In genomic region chr19:43474986-43475705, GRCh38 we compare ENCODE assay signal across 8 cellular contexts. TPM values are rescaled to one million over a fixed set of nuclear protein-coding genes. Genes with fewer than 3 reads are reported as not detected.
DNase-seq lines count a peak whose midpoint lies in the region; ATAC-seq and TF ChIP-seq lines count a peak whose summit lies in the region.

No MANE protein-coding gene starts in this region.

- H3K4me1 Mint-ChIP-seq in activated naive CD8-positive, alpha-beta T cell (ENCODE audit: low read depth) = peaks cover 39% of the 10 kb centered on the region

- H4K5ac ChIP-seq in IMR-90 (ENCODE audit: low read depth, low read length) = peak overlapping the region; percentile 81

- peak overlapping the region; percentile 97 for H3K27ac Mint-ChIP-seq in activated naive CD8-positive, alpha-beta T cell

- H3K27me3 Mint-ChIP-seq in activated naive CD8-positive, alpha-beta T cell = no peaks in the 10 kb centered on the region

- peak overlapping the region; percentile 84 for H2BK5ac ChIP-seq in IMR-90 (ENCODE audit: low read depth, low read length, poor library complexity, severe bottlenecking)

- peak; percentile 72 for DNase-seq in A172 (ENCODE audit: low spot score)
- peak; percentile 97 for DNase-seq in IMR-90
- peak; percentile 34 for DNase-seq in SKM-1 treated with dmso at 0.1 percent for 144 hours (lab: John Stamatoyannopoulos, UW; ENCODE audit: unreplicated experiment)
- DNase-seq in glomerular endothelial cell (ENCODE audit: extremely low read depth, low read depth, low spot score) = peak; percentile 55
- DNase-seq in nucleus accumbens (lab: John Stamatoyannopoulos, UW) = peak in 55 of 56 donors; percentile 23 to 95 (median 80)
- peak; percentile 73 for DNase-seq in stromal cell of bone marrow (ENCODE audit: low read depth)

- H3K36me3 ChIP-seq in IMR-90 (ENCODE audit: control insufficient read depth, insufficient read depth, low read length) = peaks cover 5% of the 10 kb centered on the region

- no peaks in the 10 kb centered on the region; a peak in 1 of 4 replicates for H3K79me1 ChIP-seq in IMR-90 (ENCODE audit: low read depth in 1 of 2, low read length in 2 of 2)

- peak overlapping the region; percentile 95 for H2AK5ac ChIP-seq in IMR-90 (ENCODE audit: low read depth, low read length)

- H3K27me3 ChIP-seq in IMR-90 (ENCODE audit: control insufficient read depth, insufficient read depth, low read length) = no peaks in the 10 kb centered on the region

- peak overlapping the region; percentile 52 for H3K4me2 ChIP-seq in IMR-90 (ENCODE audit: low read depth, low read length)

- TF ChIP-seq CTCF in IMR-90 (conservative IDR thresholded peaks at IDR 0.05; ENCODE audit: low read depth, low read length) = no peak

- peak overlapping the region; percentile 83 for H3K27ac ChIP-seq in IMR-90 (ENCODE audit: insufficient read depth, low read length)

- H3K4ac ChIP-seq in IMR-90 (ENCODE audit: low read depth, low read length) = peak overlapping the region; percentile 96

- peak overlapping the region; percentile 88 for H2AFZ ChIP-seq in IMR-90 (replicated peaks; ENCODE audit: low read length, poor library complexity)

- peak overlapping the region; percentile 63 for H3K18ac ChIP-seq in IMR-90 (ENCODE audit: low read depth, low read length)

- H3K56ac ChIP-seq in IMR-90 (ENCODE audit: extremely low read depth, insufficient read depth, low read length) = peak overlapping the region; percentile 61; the same call in 1 of the 2 replicates

- H3K9me3 ChIP-seq in IMR-90 (ENCODE audit: control insufficient read depth, insufficient read depth, low read length) = no peaks in the 10 kb centered on the region

- peaks cover 7% of the 10 kb centered on the region for H3K9me1 ChIP-seq in IMR-90 (ENCODE audit: insufficient read depth, low read length)

- peaks cover 9% of the 10 kb centered on the region for H3K4me1 ChIP-seq in IMR-90 (ENCODE audit: control insufficient read depth, insufficient read depth, low read length)

- peak overlapping the region; percentile 83; the same call in 1 of the 2 replicates for H3K23ac ChIP-seq in IMR-90 (ENCODE audit: low read depth, low read length)

- peak overlapping the region; percentile 82 for H3K4me3 Mint-ChIP-seq in activated naive CD8-positive, alpha-beta T cell

- no peaks in the 10 kb centered on the region for H3K9me3 Mint-ChIP-seq in activated naive CD8-positive, alpha-beta T cell (ENCODE audit: low read depth)

- H3K36me3 Mint-ChIP-seq in activated naive CD8-positive, alpha-beta T cell = peaks cover 10% of the 10 kb centered on the region

- H3K14ac ChIP-seq in IMR-90 (replicated peaks; ENCODE audit: low read depth, low read length) = peak overlapping the region; percentile 73

- TF ChIP-seq RAD21 in IMR-90 (IDR thresholded peaks at IDR 0.05; ENCODE audit: low read length) = no peak

- WGBS in IMR-90 (ENCODE audit: extremely low coverage in 2 of 2, insufficient read length in 1 of 2), 2 experiments = 17% methylated on average over 11 of the region's 46 CpGs; no CpG with 5 or more reads in 1 of the 2 experiments

- peak overlapping the region; percentile 100 for H2BK15ac ChIP-seq in IMR-90 (ENCODE audit: low read depth, low read length)

- ATAC-seq in GM18909 (IDR thresholded peaks at IDR 0.05; ENCODE audit: poor library complexity, unreplicated experiment) (peak; percentile 60), IMR-90 (ENCODE audit: low read depth) (peak; percentile 89)

- in situ Hi-C loops in IMR-90 (cut with MboI; ENCODE audit: low sequenced_read_pairs) = no loop called here

- TF ChIP-seq POLR2A in IMR-90 (IDR thresholded peaks at IDR 0.05; ENCODE audit: low read depth, low read length) = peak; percentile 62

- dilution Hi-C loops in IMR-90 (cut with HindIII; ENCODE audit: low sequenced_read_pairs, unreplicated experiment) = no loop called here

- peak overlapping the region; percentile 90 for H2BK20ac ChIP-seq in IMR-90 (ENCODE audit: low read depth, low read length)

- H4K20me1 ChIP-seq in IMR-90 (ENCODE audit: insufficient read depth, low read length) = peaks cover 3% of the 10 kb centered on the region

- peak overlapping the region; percentile 96 to 99 for H4K8ac ChIP-seq in IMR-90 (ENCODE audit: low read depth in 2 of 2, low read length in 2 of 2)

- BruUV-seq in IMR-90 (replicated peaks; lab: Mats Ljungman, UMichigan) = no TSS peak

- CTCF ChIA-PET in IMR-90 (lab: Yijun Ruan, JAX) = interaction anchor here (0.6 kb wide), 1 partner anchor 18 kb away, joined by 3 read pairs; no protein-coding TSS in a partner anchor

- H2BK120ac ChIP-seq in IMR-90 (ENCODE audit: low read depth, low read length) = peak overlapping the region; percentile 94

- no peak overlapping the region for H3K4me3 ChIP-seq in IMR-90 (ENCODE audit: insufficient read depth, low read depth, low read length)

- intact Hi-C loops in IMR-90 (cut with micrococcal nuclease) = no loop called here

- POLR2A ChIA-PET in IMR-90 (lab: Charles Lee; ENCODE audit: unreplicated experiment) = interaction anchor here (0.5 kb wide), 1 partner anchor 250 kb away, joined by 4 read pairs; no protein-coding TSS in a partner anchor

- H2AK9ac ChIP-seq in IMR-90 (replicated peaks; ENCODE audit: low read depth, low read length, poor library complexity) = peak overlapping the region; percentile 80

- H4K91ac ChIP-seq in IMR-90 (ENCODE audit: insufficient read depth, low read depth, low read length) = peak overlapping the region; percentile 77

- H3K9ac ChIP-seq in IMR-90 (ENCODE audit: low read depth, low read length) = 0 out of 2 replicates have a peak overlapping the region, but pooled peaks have one; percentile 33

TF ChIP-seq in IMR-90, 13 proteins besides CTCF, POLR2A, EP300 and RAD21:
- TF ChIP-seq CHD1 (IDR thresholded peaks at IDR 0.05; ENCODE audit: low read depth, low read length) = no peak
- TF ChIP-seq, protein P1, sequence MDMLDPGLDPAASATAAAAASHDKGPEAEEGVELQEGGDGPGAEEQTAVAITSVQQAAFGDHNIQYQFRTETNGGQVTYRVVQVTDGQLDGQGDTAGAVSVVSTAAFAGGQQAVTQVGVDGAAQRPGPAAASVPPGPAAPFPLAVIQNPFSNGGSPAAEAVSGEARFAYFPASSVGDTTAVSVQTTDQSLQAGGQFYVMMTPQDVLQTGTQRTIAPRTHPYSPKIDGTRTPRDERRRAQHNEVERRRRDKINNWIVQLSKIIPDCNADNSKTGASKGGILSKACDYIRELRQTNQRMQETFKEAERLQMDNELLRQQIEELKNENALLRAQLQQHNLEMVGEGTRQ (IDR thresholded peaks at IDR 0.05; ENCODE audit: low read depth, low read length) = 0 out of 2 replicates have a peak, but pooled peaks have one; percentile 28
- no peak for TF ChIP-seq CEBPB (IDR thresholded peaks at IDR 0.05; ENCODE audit: low read depth, low read length)
- TF ChIP-seq MXI1 (IDR thresholded peaks at IDR 0.05; ENCODE audit: borderline replicate concordance, low read depth, low read length) = peak; percentile 64; the same call in 1 of the 2 replicates
- TF ChIP-seq RFX5 (IDR thresholded peaks at IDR 0.05; ENCODE audit: low read depth, low read length) = no peak
- TF ChIP-seq NFE2L2 (IDR thresholded peaks at IDR 0.05; ENCODE audit: low read depth, low read length) = 0 out of 2 replicates have a peak, but pooled peaks have one; percentile 18
- no peak for TF ChIP-seq MAFK (IDR thresholded peaks at IDR 0.05; ENCODE audit: low read depth, low read length)
- peak; percentile 44 for TF ChIP-seq RCOR1 (IDR thresholded peaks at IDR 0.05; ENCODE audit: insufficient replicate concordance, low read length)
- TF ChIP-seq MAZ (IDR thresholded peaks at IDR 0.05; ENCODE audit: borderline replicate concordance, low read depth, low read length) = peak; percentile 87; the same call in 1 of the 2 replicates
- no peak for TF ChIP-seq FOS (IDR thresholded peaks at IDR 0.05; ENCODE audit: low read depth, low read length)
- TF ChIP-seq BHLHE40 (IDR thresholded peaks at IDR 0.05; ENCODE audit: low read depth, low read length) = 0 out of 2 replicates have a peak, but pooled peaks have one; percentile 1
- no peak for TF ChIP-seq SMC3 (IDR thresholded peaks at IDR 0.05; ENCODE audit: low read depth, low read length)
- TF ChIP-seq ELK1 (IDR thresholded peaks at IDR 0.05; ENCODE audit: borderline replicate concordance, low read depth, low read length) = no peak
TF ChIP-seq in IMR-90: peak in this region for 6.

RNA-seq across cellular contexts. Expression of gene LYPD3, which starts 9.7 kb away (rescaled TPM):
- 0.43 TPM in 1 of 2 replicates, not detected in the other for total RNA-seq in A172 (2014; rRNA removed; shearing (Covaris generic))
- total RNA-seq in IMR-90 (2012; rRNA removed) (0.18 TPM in 1 of 2 replicates, not detected in the other), glomerular endothelial cell (not detected in 2 replicates)
- 1.1 TPM in 2 replicates for polyA plus RNA-seq in IMR-90 (2012; rRNA removed)
- 1.4 and 2.7 TPM in 2 replicates for polyA plus RNA-seq in IMR-90 (2012; cell fraction: cytosol; rRNA removed)
- 9.0 and 9.4 TPM in 2 replicates for polyA plus RNA-seq in IMR-90 (2012; cell fraction: nucleus; rRNA removed; ENCODE audit: low replicate concordance)

RNA-seq across cellular contexts. Expression of gene PHLDB3, which starts 29.4 kb away (rescaled TPM):
- total RNA-seq in A172 (2014; rRNA removed; shearing (Covaris generic)) = 9.8 and 10.9 TPM in 2 replicates
- total RNA-seq in IMR-90 (2012; rRNA removed) (2.9 and 3.3 TPM in 2 replicates), glomerular endothelial cell (8.2 and 9.6 TPM in 2 replicates)
- polyA plus RNA-seq in IMR-90 (2012; rRNA removed) = 10.6 and 12.4 TPM in 2 replicates
- polyA plus RNA-seq in IMR-90 (2012; cell fraction: cytosol; rRNA removed) = 9.0 and 10.1 TPM in 2 replicates
- 34.5 and 54.5 TPM in 2 replicates for polyA plus RNA-seq in IMR-90 (2012; cell fraction: nucleus; rRNA removed; ENCODE audit: low replicate concordance)

RNA-seq across cellular contexts. Expression of gene ETHE1, which starts 51.9 kb away (rescaled TPM):
- 44.0 and 45.7 TPM in 2 replicates for total RNA-seq in A172 (2014; rRNA removed; shearing (Covaris generic))
- total RNA-seq in IMR-90 (2012; rRNA removed) = 141 and 161 TPM in 2 replicates
- polyA plus RNA-seq in IMR-90 (2012; rRNA removed) = 233 and 249 TPM in 2 replicates
- 116 and 285 TPM in 2 replicates for polyA plus RNA-seq in IMR-90 (2012; cell fraction: cytosol; rRNA removed)
- polyA plus RNA-seq in IMR-90 (2012; cell fraction: nucleus; rRNA removed; ENCODE audit: low replicate concordance) = 66.3 and 168 TPM in 2 replicates
- total RNA-seq in glomerular endothelial cell = 44.6 and 76.0 TPM in 2 replicates

RNA-seq across cellular contexts. Expression of gene ZNF575, which starts 57.8 kb away (rescaled TPM):
- 0.62 TPM in 1 of 2 replicates, not detected in the other for total RNA-seq in A172 (2014; rRNA removed; shearing (Covaris generic))
- total RNA-seq in IMR-90 (2012; rRNA removed) (not detected in 2 replicates), glomerular endothelial cell (not detected in 2 replicates)
- 0.77 and 0.87 TPM in 2 replicates for polyA plus RNA-seq in IMR-90 (2012; rRNA removed)
- 0.60 and 1.3 TPM in 2 replicates for polyA plus RNA-seq in IMR-90 (2012; cell fraction: cytosol; rRNA removed)
- 1.1 and 1.6 TPM in 2 replicates for polyA plus RNA-seq in IMR-90 (2012; cell fraction: nucleus; rRNA removed; ENCODE audit: low replicate concordance)

Comparison
In these comparisons a context has a peak if more than half of its experiments do, and no peak if none do; other contexts are left out.
1. DNase-seq: peak in every context shown above with its lines; median percentile 97 in IMR-90; 80 in nucleus accumbens; 73 in stromal cell of bone marrow; 72 in A172; 55 in glomerular endothelial cell; 34 in SKM-1 treated with dmso at 0.1 percent for 144 hours.